ENCODE assay signal across 14 cellular contexts in genomic region chr16:30488764-30489595, GRCh38. TPM values are rescaled to one million over a fixed set of nuclear protein-coding genes. Genes with fewer than 3 reads are reported as not detected.
A peak's percentile ranks its signal among the peaks of the same experiment; 100 is the strongest.
DNase-seq lines count a peak whose midpoint lies in the region; ATAC-seq and TF ChIP-seq lines count a peak whose summit lies in the region.
"Had no signal": no experiment of that assay in that cellular context is flagged by ENCODE, and none has a peak within 500 bp of the region (broad histone marks: within the 10 kb centered on the region; RNA-seq: fewer than 3 reads in every experiment).

No MANE protein-coding gene starts in this region.

- no peak for TF ChIP-seq CTCF in endodermal cell (conservative IDR thresholded peaks at IDR 0.05)
- no peak for TF ChIP-seq CTCF in progenitor cell of endocrine pancreas (IDR thresholded peaks at IDR 0.05; ENCODE audit: unreplicated experiment)
- no peak for TF ChIP-seq CTCF in A673 (conservative IDR thresholded peaks at IDR 0.05; ENCODE audit: low read depth, low read length)

- no peak overlapping the region for H3K27ac ChIP-seq in endodermal cell (ENCODE audit: low read depth, low read length)
- no peak overlapping the region for H3K27ac ChIP-seq in A673 (ENCODE audit: low read depth, low read length, poor library complexity, severe bottlenecking)
- H3K27ac ChIP-seq: coronary artery, prostate gland had no signal

- H3K27ac Mint-ChIP-seq in activated CD4-positive, alpha-beta T cell treated with anti-CD3 and anti-CD28 coated beads, Interleukin-2, amount 10 ng/mL, durations not matched to agents 24 days and 14 days: peak overlapping the region; percentile 60
- H3K27ac Mint-ChIP-seq in endodermal cell (peak overlapping the region; percentile 45), progenitor cell of endocrine pancreas (no peak overlapping the region)

- H3K27me3 ChIP-seq in endodermal cell (ENCODE audit: control insufficient read depth, insufficient read depth, low read length, poor library complexity, severe bottlenecking): no peaks in the 10 kb centered on the region
- no peaks in the 10 kb centered on the region for H3K27me3 ChIP-seq in A673 (replicated peaks; ENCODE audit: insufficient read depth, low read depth, low read length, poor library complexity)

- H3K4me1 Mint-ChIP-seq in activated CD4-positive, alpha-beta T cell treated with anti-CD3 and anti-CD28 coated beads, Interleukin-2, amount 10 ng/mL, durations not matched to agents 24 days and 14 days: peaks cover 37% of the 10 kb centered on the region
- H3K4me1 Mint-ChIP-seq in endodermal cell (peaks cover 8% of the 10 kb centered on the region), progenitor cell of endocrine pancreas (ENCODE audit: low read depth) (peaks cover 4% of the 10 kb centered on the region)

- BruUV-seq in A673 (replicated peaks; lab: Mats Ljungman, UMichigan): no TSS peak

- intact Hi-C loops in activated CD4-positive, alpha-beta T cell treated with anti-CD3 and anti-CD28 coated beads, Interleukin-2, amount 10 ng/mL, durations not matched to agents 24 days and 14 days (cut with micrococcal nuclease): loop anchor here (2.0 kb wide), 1 partner anchor 16 kb away; the partner anchor contains the start of gene ITGAL
- intact Hi-C loops in A673 (cut with micrococcal nuclease; ENCODE audit: unreplicated experiment): no loop called here

- no peaks in the 10 kb centered on the region for H3K27me3 Mint-ChIP-seq in activated CD4-positive, alpha-beta T cell treated with anti-CD3 and anti-CD28 coated beads, Interleukin-2, amount 10 ng/mL, durations not matched to agents 24 days and 14 days
- H3K27me3 Mint-ChIP-seq in endodermal cell (ENCODE audit: insufficient read depth): peaks cover 4% of the 10 kb centered on the region
- H3K27me3 Mint-ChIP-seq in progenitor cell of endocrine pancreas: no peaks in the 10 kb centered on the region

- H3K9me3 Mint-ChIP-seq in activated CD4-positive, alpha-beta T cell treated with anti-CD3 and anti-CD28 coated beads, Interleukin-2, amount 10 ng/mL, durations not matched to agents 24 days and 14 days: no peaks in the 10 kb centered on the region
- H3K9me3 Mint-ChIP-seq in endodermal cell: no peaks in the 10 kb centered on the region
- no peaks in the 10 kb centered on the region for H3K9me3 Mint-ChIP-seq in progenitor cell of endocrine pancreas (ENCODE audit: low read depth)

- peaks cover 64% of the 10 kb centered on the region for H3K36me3 Mint-ChIP-seq in activated CD4-positive, alpha-beta T cell treated with anti-CD3 and anti-CD28 coated beads, Interleukin-2, amount 10 ng/mL, durations not matched to agents 24 days and 14 days (ENCODE audit: low read depth)
- H3K36me3 Mint-ChIP-seq in endodermal cell (ENCODE audit: low read depth): no peaks in the 10 kb centered on the region
- no peaks in the 10 kb centered on the region for H3K36me3 Mint-ChIP-seq in progenitor cell of endocrine pancreas (ENCODE audit: insufficient read depth)

- H3K36me3 ChIP-seq in endodermal cell (ENCODE audit: control insufficient read depth, insufficient read depth, low read length) (no peaks in the 10 kb centered on the region), A673 (ENCODE audit: insufficient read depth, low read length, poor library complexity, severe bottlenecking) (no peaks in the 10 kb centered on the region)
- H3K36me3 ChIP-seq: prostate gland had no signal

- no peak overlapping the region for H3K4me3 Mint-ChIP-seq in activated CD4-positive, alpha-beta T cell treated with anti-CD3 and anti-CD28 coated beads, Interleukin-2, amount 10 ng/mL, durations not matched to agents 24 days and 14 days
- H3K4me3 Mint-ChIP-seq in endodermal cell (no peak overlapping the region), progenitor cell of endocrine pancreas (ENCODE audit: low read depth) (no peak overlapping the region)

- POLR2A ChIA-PET in A673 (lab: Charles Lee; ENCODE audit: low non-redundant PET): no interaction called here

- H3K9me3 ChIP-seq in endodermal cell (ENCODE audit: control insufficient read depth, low read length) (no peaks in the 10 kb centered on the region), A673 (ENCODE audit: low read depth, low read length, poor library complexity, severe bottlenecking) (no peaks in the 10 kb centered on the region)
- H3K9me3 ChIP-seq: prostate gland had no signal

- H3K4me3 ChIP-seq in endodermal cell (ENCODE audit: low read length) (no peak overlapping the region), A673 (ENCODE audit: low read depth, low read length, poor library complexity, severe bottlenecking) (no peak overlapping the region)
- H3K4me3 ChIP-seq: coronary artery, prostate gland had no signal

- WGBS in endodermal cell (ENCODE audit: insufficient coverage in 1 of 2, insufficient read length in 1 of 2), 2 experiments: 74 to 78% methylated on average over 8 to 11 of the region's 11 CpGs

- DNase-seq in activated CD4-positive, alpha-beta T cell treated with anti-CD3 and anti-CD28 coated beads, Interleukin-2, amount 10 ng/mL, durations not matched to agents 24 days and 14 days: no peak
- no peak for DNase-seq in activated CD4-positive, alpha-beta T cell treated with anti-CD3 and anti-CD28 coated beads, Interleukin-2, amount 50 U/mL, for 4 hours
- DNase-seq in OCI-M1 (lab: John Stamatoyannopoulos, UW) (peak; percentile 63), endodermal cell (peak; percentile 80), progenitor cell of endocrine pancreas (ENCODE audit: low spot score, unreplicated experiment) (peak; percentile 13), A673 (ENCODE audit: low spot score) (no peak)
- DNase-seq: activated effector memory CD4-positive, alpha-beta T cell treated with Interleukin-2 at 50 U/mL for 16 hours; foreskin melanocyte; stimulated activated CD4-positive, alpha-beta T cell treated with anti-CD3 and anti-CD28 coated beads, Interleukin-4, amount 100 ng/mL, for 4 hours; substantia nigra had no signal

- CTCF ChIA-PET in A673 (lab: Charles Lee): no interaction called here

- H3K9ac ChIP-seq in endodermal cell (ENCODE audit: extremely low read depth, low read length, poor library complexity, severe bottlenecking): no peak overlapping the region

- ATAC-seq in HG02763 (IDR thresholded peaks at IDR 0.05; ENCODE audit: unreplicated experiment) (no peak), GM19035 (IDR thresholded peaks at IDR 0.05; ENCODE audit: unreplicated experiment) (no peak)

- H3K4me1 ChIP-seq in endodermal cell (ENCODE audit: control insufficient read depth, insufficient read depth, low read length) (no peaks in the 10 kb centered on the region), A673 (ENCODE audit: insufficient read depth, low read length, poor library complexity, severe bottlenecking) (no peaks in the 10 kb centered on the region)
- H3K4me1 ChIP-seq: prostate gland had no signal

RNA-seq across cellular contexts. Expression of gene ITGAL, which starts 16.4 kb away (rescaled TPM):
- total RNA-seq in activated CD4-positive, alpha-beta T cell treated with anti-CD3 and anti-CD28 coated beads, Interleukin-2, amount 10 ng/mL, durations not matched to agents 24 days and 14 days: 264 and 267 TPM in 2 replicates
- total RNA-seq in endodermal cell: not detected
- not detected for polyA plus RNA-seq in endodermal cell (2013, experiment 1 of 2)
- polyA plus RNA-seq in endodermal cell (2013, experiment 2 of 2): not detected
- total RNA-seq in progenitor cell of endocrine pancreas: 0.49 and 0.53 TPM in 2 replicates
- total RNA-seq in A673 (2021): not detected in 2 replicates

RNA-seq across cellular contexts. Expression of gene ZNF768, which starts 37.4 kb away (rescaled TPM):
- 12.9 and 14.8 TPM in 2 replicates for total RNA-seq in activated CD4-positive, alpha-beta T cell treated with anti-CD3 and anti-CD28 coated beads, Interleukin-2, amount 10 ng/mL, durations not matched to agents 24 days and 14 days
- 10 to 100 TPM; 47.0 to 59.2 TPM for total RNA-seq in endodermal cell
- polyA plus RNA-seq in endodermal cell (2013, experiment 1 of 2): 52.3 TPM
- 47.9 TPM for polyA plus RNA-seq in endodermal cell (2013, experiment 2 of 2)
- total RNA-seq in progenitor cell of endocrine pancreas: 80.0 and 83.6 TPM in 2 replicates
- total RNA-seq in A673 (2021): 32.7 and 39.5 TPM in 2 replicates

RNA-seq across cellular contexts. Expression of gene SEPHS2, which starts 43.3 kb away (rescaled TPM):
- 79.7 and 80.2 TPM in 2 replicates for total RNA-seq in activated CD4-positive, alpha-beta T cell treated with anti-CD3 and anti-CD28 coated beads, Interleukin-2, amount 10 ng/mL, durations not matched to agents 24 days and 14 days
- total RNA-seq in endodermal cell: 10 to 100 TPM; 35.7 to 37.5 TPM
- 25.1 TPM for polyA plus RNA-seq in endodermal cell (2013, experiment 1 of 2)
- polyA plus RNA-seq in endodermal cell (2013, experiment 2 of 2): 23.7 TPM
- 42.1 and 42.6 TPM in 2 replicates for total RNA-seq in progenitor cell of endocrine pancreas
- total RNA-seq in A673 (2021): 54.2 and 55.2 TPM in 2 replicates

RNA-seq across cellular contexts. Expression of gene ZNF747, which starts 45.7 kb away (rescaled TPM):
- total RNA-seq in activated CD4-positive, alpha-beta T cell treated with anti-CD3 and anti-CD28 coated beads, Interleukin-2, amount 10 ng/mL, durations not matched to agents 24 days and 14 days: 10.5 and 13.6 TPM in 2 replicates
- total RNA-seq in endodermal cell: 10 to 100 TPM; 15.5 to 17.1 TPM
- 6.7 TPM for polyA plus RNA-seq in endodermal cell (2013, experiment 1 of 2)
- polyA plus RNA-seq in endodermal cell (2013, experiment 2 of 2): 6.6 TPM
- 18.1 and 19.1 TPM in 2 replicates for total RNA-seq in progenitor cell of endocrine pancreas
- total RNA-seq in A673 (2021): 10.6 and 12.7 TPM in 2 replicates

RNA-seq across cellular contexts. Expression of gene DCTPP1, which starts 59.1 kb away (rescaled TPM):
- total RNA-seq in activated CD4-positive, alpha-beta T cell treated with anti-CD3 and anti-CD28 coated beads, Interleukin-2, amount 10 ng/mL, durations not matched to agents 24 days and 14 days: 167 and 176 TPM in 2 replicates
- total RNA-seq in endodermal cell (10 to 100 TPM; 54.8 to 61.9 TPM), progenitor cell of endocrine pancreas (65.9 and 71.9 TPM in 2 replicates), A673 (2021) (92.5 and 111 TPM in 2 replicates)
- polyA plus RNA-seq in endodermal cell (2013, experiment 1 of 2): 55.9 TPM
- polyA plus RNA-seq in endodermal cell (2013, experiment 2 of 2): 53.5 TPM

Comparison
In these comparisons a context has a peak if more than half of its experiments do, and no peak if none do; other contexts are left out.
1. DNase-seq: peak in OCI-M1 (single experiment), endodermal cell (single experiment) and progenitor cell of endocrine pancreas (single experiment); none in activated CD4-positive, alpha-beta T cell treated with anti-CD3 and anti-CD28 coated beads, Interleukin-2, amount 10 ng/mL, durations not matched to agents 24 days and 14 days (single experiment), activated CD4-positive, alpha-beta T cell treated with anti-CD3 and anti-CD28 coated beads, Interleukin-2, amount 50 U/mL, for 4 hours (0 of 2) and A673 (single experiment).
2. RNA of gene ITGAL, which starts 16.4 kb away (total RNA-seq): 264 to 267 TPM in activated CD4-positive, alpha-beta T cell treated with anti-CD3 and anti-CD28 coated beads, Interleukin-2, amount 10 ng/mL, durations not matched to agents 24 days and 14 days; 0.49 to 0.53 TPM in progenitor cell of endocrine pancreas, not detected in endodermal cell and not detected in A673; every median in the first group is over 100 times any median in the second.